Comparison of ENCODE assay signal across 16 cellular contexts in the genomic region with DNA sequence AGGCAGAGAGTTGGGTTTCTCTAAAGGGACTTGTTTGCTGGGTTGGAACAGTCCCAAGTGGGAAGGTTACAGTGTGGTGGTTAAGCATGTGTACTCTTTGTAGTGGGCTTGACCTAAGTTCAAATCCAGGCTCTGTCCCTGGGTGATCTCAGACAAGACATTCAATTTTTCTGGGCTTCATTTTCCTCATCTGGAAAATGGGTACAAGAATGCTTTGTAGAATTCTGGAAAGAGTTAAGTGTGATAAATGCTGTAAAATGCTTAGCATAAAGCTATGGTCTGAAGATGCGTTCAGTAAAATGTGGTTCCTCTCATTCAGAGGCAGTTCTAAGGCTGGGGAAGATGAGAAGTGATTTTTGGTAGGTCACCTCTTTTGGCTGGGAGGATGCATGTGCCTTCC. TPM values are rescaled to one million over a fixed set of nuclear protein-coding genes. Genes with fewer than 3 reads are reported as not detected.
DNase-seq lines count a peak whose midpoint lies in the region; ATAC-seq and TF ChIP-seq lines count a peak whose summit lies in the region.
"Had no signal": no experiment of that assay in that cellular context is flagged by ENCODE, and none has a peak within 500 bp of the region (broad histone marks: within the 10 kb centered on the region; RNA-seq: fewer than 3 reads in every experiment).

No MANE protein-coding gene starts in this region.

- H3K9me2 ChIP-seq in PC-3 (replicated peaks; ENCODE audit: low read length), result no peaks in the 10 kb centered on the region

- H3K27me3 Mint-ChIP-seq in endodermal cell (ENCODE audit: insufficient read depth) (peaks cover 36% of the 10 kb centered on the region), neural progenitor cell (ENCODE audit: insufficient read depth, low read depth) (peaks cover 49% of the 10 kb centered on the region)

- POLR2A ChIA-PET in PC-3 (lab: Charles Lee; ENCODE audit: unreplicated experiment), result no interaction called here

- peak overlapping the region; percentile 82 for H3K4me2 ChIP-seq in PC-3 (ENCODE audit: low read length)
- peak overlapping the region; percentile 66 for H3K4me2 ChIP-seq in neural progenitor cell
- H3K4me2 ChIP-seq: BLaER1 had no signal

- H4K20me1 ChIP-seq in PC-3 (ENCODE audit: low read length) (no peaks in the 10 kb centered on the region), neural progenitor cell (ENCODE audit: low read depth) (no peaks in the 10 kb centered on the region)

- ATAC-seq in PC-3, result no peak
- ATAC-seq: gastrocnemius medialis had no signal

- 93 to 100% methylated on average over 1 of the region's 1 CpG for WGBS in endodermal cell (ENCODE audit: insufficient coverage in 1 of 2, insufficient read length in 1 of 2), 2 experiments

- H3K9me3 ChIP-seq in ES-I3 (ENCODE audit: control insufficient read depth, insufficient read depth, low read length), result no peaks in the 10 kb centered on the region
- no peaks in the 10 kb centered on the region for H3K9me3 ChIP-seq in PC-3 (ENCODE audit: low read length)
- H3K9me3 ChIP-seq in endodermal cell (ENCODE audit: control insufficient read depth, low read length), result no peaks in the 10 kb centered on the region
- H3K9me3 ChIP-seq in neural progenitor cell (ENCODE audit: low read depth), result no peaks in the 10 kb centered on the region
- H3K9me3 ChIP-seq: BLaER1, gastrocnemius medialis had no signal

- no peaks in the 10 kb centered on the region for H3K36me3 ChIP-seq in ES-I3 (ENCODE audit: insufficient read depth, low read length)
- H3K36me3 ChIP-seq in PC-3 (ENCODE audit: low read depth, low read length), result no peaks in the 10 kb centered on the region
- H3K36me3 ChIP-seq in endodermal cell (ENCODE audit: control insufficient read depth, insufficient read depth, low read length), result no peaks in the 10 kb centered on the region
- no peaks in the 10 kb centered on the region for H3K36me3 ChIP-seq in neural progenitor cell
- H3K36me3 ChIP-seq: BLaER1, gastrocnemius medialis had no signal

- H3K27me3 ChIP-seq in PC-3 (ENCODE audit: low read length), result no peaks in the 10 kb centered on the region
- peaks cover 44% of the 10 kb centered on the region for H3K27me3 ChIP-seq in endodermal cell (ENCODE audit: control insufficient read depth, insufficient read depth, low read length, poor library complexity, severe bottlenecking)
- H3K27me3 ChIP-seq in neural progenitor cell, result peaks cover 73% of the 10 kb centered on the region

- H2AFZ ChIP-seq in PC-3 (ENCODE audit: low read length) (peak overlapping the region; percentile 48), neural progenitor cell (replicated peaks) (no peak overlapping the region)

- H3K4me3 ChIP-seq in PC-3 (ENCODE audit: low read length) (peak overlapping the region; percentile 61), endodermal cell (ENCODE audit: low read length) (peak overlapping the region; percentile 61), neural progenitor cell (peak overlapping the region; percentile 40)
- H3K4me3 ChIP-seq: BLaER1, gastrocnemius medialis had no signal

- no peak for DNase-seq in PC-3
- no peak for DNase-seq in endodermal cell
- no peak for DNase-seq in neural progenitor cell (ENCODE audit: low spot score)
- no peak for DNase-seq in Kasumi-1 (lab: John Stamatoyannopoulos, UW)
- DNase-seq in NCI-H748 treated with DMSO at 0.1 percent for 48 hours (lab: John Stamatoyannopoulos, UW), result no peak
- DNase-seq in NK-92 (lab: John Stamatoyannopoulos, UW; ENCODE audit: unreplicated experiment), result no peak
- DNase-seq in OCI-M2 (lab: John Stamatoyannopoulos, UW; ENCODE audit: unreplicated experiment), result no peak
- DNase-seq: activated CD4-positive, CD25-positive, alpha-beta regulatory T cell treated with anti-CD3 and anti-CD28 coated beads, Interleukin-2, amount 50 U/mL, for 72 hours; activated T-cell treated with anti-CD3 and anti-CD28 coated beads for 4 hours; amygdala; dorsolateral prefrontal cortex; gastrocnemius medialis; GF-D8 had no signal

- H3K27ac ChIP-seq in PC-3 (ENCODE audit: low read length), result peak overlapping the region; percentile 55
- no peak overlapping the region for H3K27ac ChIP-seq in endodermal cell (ENCODE audit: low read depth, low read length)
- no peak overlapping the region for H3K27ac ChIP-seq in neural progenitor cell
- H3K27ac ChIP-seq: BLaER1, dorsolateral prefrontal cortex, gastrocnemius medialis, HL-60 had no signal

- no peaks in the 10 kb centered on the region for H3K79me2 ChIP-seq in PC-3 (ENCODE audit: low read length)
- no peaks in the 10 kb centered on the region for H3K79me2 ChIP-seq in neural progenitor cell (ENCODE audit: low read depth)

- H3K4me3 Mint-ChIP-seq in endodermal cell (peak overlapping the region; percentile 69), neural progenitor cell (peak overlapping the region; percentile 75)

- H3K36me3 Mint-ChIP-seq in endodermal cell (ENCODE audit: low read depth), result no peaks in the 10 kb centered on the region
- no peaks in the 10 kb centered on the region for H3K36me3 Mint-ChIP-seq in neural progenitor cell

- TF ChIP-seq CTCF in PC-3 (conservative IDR thresholded peaks at IDR 0.05; ENCODE audit: low read depth, low read length) (no peak), endodermal cell (conservative IDR thresholded peaks at IDR 0.05) (no peak), neural progenitor cell (IDR thresholded peaks at IDR 0.05) (no peak)

- H3K27ac Mint-ChIP-seq in endodermal cell (no peak overlapping the region), neural progenitor cell (no peak overlapping the region)

- H3K4me1 Mint-ChIP-seq in endodermal cell (peaks cover 46% of the 10 kb centered on the region), neural progenitor cell (peaks cover 55% of the 10 kb centered on the region)

- H3K9ac ChIP-seq in ES-I3 (ENCODE audit: low read depth, low read length) (peak overlapping the region; percentile 66; the same call in 1 of the 2 replicates), PC-3 (ENCODE audit: low read length) (peak overlapping the region; percentile 46), endodermal cell (ENCODE audit: extremely low read depth, low read length, poor library complexity, severe bottlenecking) (no peak overlapping the region), neural progenitor cell (no peak overlapping the region)
- H3K9ac ChIP-seq: BLaER1 had no signal

- no TSS peak for BruUV-seq in PC-3 (replicated peaks; lab: Mats Ljungman, UMichigan)

- H3F3A ChIP-seq in PC-3 (ENCODE audit: low read length, unreplicated experiment) (no peaks in the 10 kb centered on the region), neural progenitor cell (ENCODE audit: low read depth) (peaks cover 45% of the 10 kb centered on the region)

- CTCF ChIA-PET in PC-3 (lab: Charles Lee), result interaction anchor here (0.5 to 1.0 kb wide), 2 partner anchors 64 to 71 kb away, joined by 3 to 4 read pairs; no protein-coding TSS in a partner anchor

- H3K4me1 ChIP-seq in ES-I3 (ENCODE audit: insufficient read depth, low read length) (peaks cover 43% of the 10 kb centered on the region), PC-3 (ENCODE audit: insufficient read depth, low read length) (peaks cover 72% of the 10 kb centered on the region), endodermal cell (ENCODE audit: control insufficient read depth, insufficient read depth, low read length) (peaks cover 3% of the 10 kb centered on the region), neural progenitor cell (peaks cover 31% of the 10 kb centered on the region)

- intact Hi-C loops in PC-3 (cut with micrococcal nuclease), result no loop called here

- H3K9me3 Mint-ChIP-seq in endodermal cell (no peaks in the 10 kb centered on the region), neural progenitor cell (peaks cover 2% of the 10 kb centered on the region)

RNA-seq across cellular contexts. Expression of gene GRHL3, which starts 0.8 kb away (rescaled TPM):
- 3.5 and 7.8 TPM in 2 replicates for total RNA-seq in PC-3 (2014; rRNA removed)
- 1 to 10 TPM; 1.8 to 2.5 TPM for total RNA-seq in endodermal cell
- 2.6 TPM for polyA plus RNA-seq in endodermal cell (2013, experiment 1 of 2)
- 2.6 TPM for polyA plus RNA-seq in endodermal cell (2013, experiment 2 of 2)
- 1.1 and 1.5 TPM in 2 replicates for total RNA-seq in neural progenitor cell (ENCODE audit: low replicate concordance)
- total RNA-seq: gastrocnemius medialis had no signal

Comparison
In these comparisons a context has a peak if more than half of its experiments do, and no peak if none do; other contexts are left out.
1. H3K9ac ChIP-seq: peak in ES-I3 (single experiment) and PC-3 (single experiment); none in endodermal cell (single experiment) and neural progenitor cell (single experiment).
2. Peak in every context shown above with its lines, with median percentiles within 50 percentile points of each other: H3K4me3 ChIP-seq.